Comparison of ENCODE assay signal across 16 cellular contexts in the genomic region with DNA sequence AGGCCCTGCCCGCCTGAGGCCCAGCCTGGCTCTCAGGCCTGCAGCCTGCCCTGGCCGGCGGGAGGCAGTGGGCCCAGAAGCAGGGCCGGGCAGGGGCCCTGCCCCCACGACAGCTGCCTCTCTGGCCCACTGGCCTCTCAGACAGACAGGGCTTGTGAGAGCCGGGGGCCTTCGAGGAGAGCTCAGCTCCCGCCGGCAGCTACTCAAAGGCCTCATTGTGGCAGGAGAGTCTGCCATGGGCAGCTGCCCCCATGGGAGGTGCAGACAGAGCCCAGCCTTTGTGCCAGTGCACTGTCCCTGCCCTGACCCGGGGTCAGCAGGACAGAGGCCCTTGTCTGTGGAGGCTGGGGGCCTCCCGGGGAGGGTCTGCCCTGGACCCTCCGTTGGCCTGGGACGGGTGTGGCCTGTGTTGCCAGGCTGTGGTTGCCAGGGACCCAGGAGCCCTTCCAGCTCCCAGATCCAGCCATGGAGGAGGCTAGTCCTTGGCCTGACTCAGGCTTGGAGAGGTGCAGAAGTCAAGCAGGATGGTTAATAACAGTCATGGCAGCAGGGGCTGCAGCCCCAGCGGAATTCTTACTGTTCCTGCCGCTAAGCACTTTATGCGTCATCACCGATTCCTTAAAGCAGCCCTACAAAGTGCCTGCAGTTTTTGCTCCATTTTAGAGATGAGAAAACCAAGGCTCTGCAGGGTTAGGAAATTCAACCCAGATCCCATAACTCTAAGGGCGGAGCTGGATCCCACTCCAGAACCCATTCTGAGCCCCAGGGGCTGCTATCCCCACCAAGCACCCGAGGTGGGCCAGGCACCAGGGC. TPM values are rescaled to one million over a fixed set of nuclear protein-coding genes. Genes with fewer than 3 reads are reported as not detected.
DNase-seq lines count a peak whose midpoint lies in the region; ATAC-seq, FAIRE-seq and TF ChIP-seq lines count a peak whose summit lies in the region.
"Had no signal": no experiment of that assay in that cellular context is flagged by ENCODE, and none has a peak within 500 bp of the region (broad histone marks: within the 10 kb centered on the region; RNA-seq: fewer than 3 reads in every experiment).

No MANE protein-coding gene starts in this region.

- peaks cover 0 to 60% (median 23%) of the 10 kb centered on the region in 4 donors for H3K4me1 ChIP-seq in tibial nerve
- H3K4me1 ChIP-seq: pancreas, SJSA1, upper lobe of right lung had no signal

- H3K4me1 Mint-ChIP-seq in nephron progenitor cell, result peaks cover 9% of the 10 kb centered on the region
- no peaks in the 10 kb centered on the region for H3K4me1 Mint-ChIP-seq in chondrocyte (ENCODE audit: low read depth)

- H3K9me3 Mint-ChIP-seq in nephron progenitor cell (no peaks in the 10 kb centered on the region), chondrocyte (ENCODE audit: low read depth) (no peaks in the 10 kb centered on the region)
- H3K9me3 Mint-ChIP-seq: activated T-helper 1 cell treated with anti-CD3 and anti-CD28 coated beads, Interleukin-12 subunit alpha, Interleukin-12 subunit beta, Interleukin-2, Interleukin-4 antibody, amounts not matched to agents 30 ng/mL and 10 ng/mL and 1 ng/mL, durations not matched to agents 14 hours and 24 hours and 36 hours had no signal

- no peak for TF ChIP-seq POLR2A in tibial nerve (IDR thresholded peaks at IDR 0.05)

- ATAC-seq in Right ventricle myocardium superior (ENCODE audit: poor library complexity) (peak; percentile 18), HG02870 (IDR thresholded peaks at IDR 0.05; ENCODE audit: unreplicated experiment) (no peak)
- ATAC-seq: upper lobe of right lung had no signal

- intact Hi-C loops in Right ventricle myocardium superior (cut with DNase I), result no loop called here
- intact Hi-C loops in cardiac septum (cut with DNase I), result no loop called here

- H3K36me3 Mint-ChIP-seq in nephron progenitor cell (ENCODE audit: low read depth), result no peaks in the 10 kb centered on the region
- H3K36me3 Mint-ChIP-seq in chondrocyte (ENCODE audit: low read depth), result no peaks in the 10 kb centered on the region

- no peaks in the 10 kb centered on the region for H3K36me3 ChIP-seq in tibial nerve
- H3K36me3 ChIP-seq: pancreas, SJSA1, upper lobe of right lung had no signal

- H3K27ac ChIP-seq in tibial nerve, result peak overlapping the region in 2 of 4 donors; percentile 79 to 87
- H3K27ac ChIP-seq: pancreas, SJSA1, upper lobe of right lung had no signal

- no peak for TF ChIP-seq CTCF in nephron progenitor cell (IDR thresholded peaks at IDR 0.05)
- TF ChIP-seq CTCF in tibial nerve (IDR thresholded peaks at IDR 0.05), result peak in 1 of 5 experiments; percentile 27
- TF ChIP-seq CTCF in chondrocyte (IDR thresholded peaks at IDR 0.05), result no peak

- H3K27me3 ChIP-seq in tibial nerve, result no peaks in the 10 kb centered on the region
- H3K27me3 ChIP-seq: pancreas, SJSA1, upper lobe of right lung had no signal

- no peak for FAIRE-seq in frontal cortex (lab: Jason Lieb, UNC)
- FAIRE-seq: pancreas had no signal

- 46 to 52% methylated on average over 13 to 16 of the region's 19 CpGs for WGBS in tibial nerve, 2 donors

- peak; percentile 74 to 96 for TF ChIP-seq EP300 in tibial nerve (IDR thresholded peaks at IDR 0.05)

- H3K27me3 Mint-ChIP-seq in nephron progenitor cell (ENCODE audit: low read depth, poor library complexity) (peaks cover 5% of the 10 kb centered on the region), chondrocyte (ENCODE audit: low read depth) (no peaks in the 10 kb centered on the region)

- no peak overlapping the region for H3K4me3 ChIP-seq in tibial nerve
- H3K4me3 ChIP-seq: pancreas, SJSA1, upper lobe of right lung had no signal

- H3K9me3 ChIP-seq in tibial nerve, result no peaks in the 10 kb centered on the region
- H3K9me3 ChIP-seq: pancreas, SJSA1, upper lobe of right lung had no signal

- DNase-seq in Right ventricle myocardium superior (no peak), cardiac septum (ENCODE audit: low spot score) (no peak), frontal cortex (ENCODE audit: low spot score in 2 of 2) (peak; percentile 73 to 86), nephron progenitor cell (peak; percentile 31), tibial nerve (ENCODE audit: low spot score in 2 of 2) (peak in 1 of 2 donors; percentile 36), chondrocyte (ENCODE audit: low spot score) (no peak)
- no peak for DNase-seq in stimulated activated CD4-positive, alpha-beta T cell treated with anti-CD3 and anti-CD28 coated beads, Interleukin-2, amount 100 ng/mL, for 24 hours
- DNase-seq: activated CD4-positive, alpha-beta T cell treated with anti-CD3 and anti-CD28 coated beads, Interleukin-2, amount 50 U/mL, for 4 hours; mammary epithelial cell; NK-92 treated with Interleukin-12 subunit alpha and Interleukin-12 subunit beta, amount 100 ng/mL, for 24 hours; upper lobe of right lung had no signal

- H3K4me3 Mint-ChIP-seq in nephron progenitor cell (no peak overlapping the region), chondrocyte (ENCODE audit: unreplicated experiment) (no peak overlapping the region)
- H3K4me3 Mint-ChIP-seq: activated T-helper 1 cell treated with anti-CD3 and anti-CD28 coated beads, Interleukin-12 subunit alpha, Interleukin-12 subunit beta, Interleukin-2, Interleukin-4 antibody, amounts not matched to agents 30 ng/mL and 10 ng/mL and 1 ng/mL, durations not matched to agents 14 hours and 24 hours and 36 hours had no signal

- no peak overlapping the region for H3K27ac Mint-ChIP-seq in nephron progenitor cell
- no peak overlapping the region for H3K27ac Mint-ChIP-seq in chondrocyte (ENCODE audit: unreplicated experiment)
- H3K27ac Mint-ChIP-seq: activated T-helper 1 cell treated with anti-CD3 and anti-CD28 coated beads, Interleukin-12 subunit alpha, Interleukin-12 subunit beta, Interleukin-2, Interleukin-4 antibody, amounts not matched to agents 30 ng/mL and 10 ng/mL and 1 ng/mL, durations not matched to agents 14 hours and 24 hours and 36 hours had no signal

RNA-seq across cellular contexts. Expression of gene FLRT1, which starts 12.5 kb away (rescaled TPM):
- total RNA-seq in Right ventricle myocardium superior, result 0.35 TPM
- total RNA-seq in cardiac septum, result 1.2 TPM
- 4.5 TPM for total RNA-seq in frontal cortex
- total RNA-seq in tibial nerve, result 1 to 10 TPM in 1 of 4 donors, under 1 TPM in 3; 0.39 to 2.1 (median 0.52) TPM
- total RNA-seq in chondrocyte, result 0.12 to 0.31 TPM (median 0.22 TPM) in 3 replicates
- total RNA-seq: activated T-helper 1 cell treated with anti-CD3 and anti-CD28 coated beads, Interleukin-12 subunit alpha, Interleukin-12 subunit beta, Interleukin-2, Interleukin-4 antibody, amounts not matched to agents 30 ng/mL and 10 ng/mL and 1 ng/mL, durations not matched to agents 14 hours and 24 hours and 36 hours; HT1080; upper lobe of right lung had no signal

Comparison
In these comparisons a context has a peak if more than half of its experiments do, and no peak if none do; other contexts are left out.
1. DNase-seq: peak in frontal cortex (2 of 2) and nephron progenitor cell (single experiment); none in Right ventricle myocardium superior (single experiment), cardiac septum (single experiment), chondrocyte (single experiment) and stimulated activated CD4-positive, alpha-beta T cell treated with anti-CD3 and anti-CD28 coated beads, Interleukin-2, amount 100 ng/mL, for 24 hours (0 of 2).